In genomic region chr11:27555264-27555663, GRCh38 we compare ENCODE assay signal across 27 cellular contexts.
"Had no signal": no experiment of that assay in that cellular context is flagged by ENCODE, and none has a peak within 500 bp of the region (broad histone marks: within the 10 kb centered on the region; RNA-seq: fewer than 3 reads in every experiment).

No MANE protein-coding gene starts in this region.

- H3K36me3 ChIP-seq: stomach, suprapubic skin, thoracic aorta, thyroid gland, tibial artery, transverse colon, upper lobe of left lung, upper lobe of right lung, uterus, vagina had no signal

- H3K27ac ChIP-seq: stomach, suprapubic skin, testis, thoracic aorta, thyroid gland, tibial artery, tibial nerve, transverse colon, upper lobe of left lung, upper lobe of right lung, uterus, vagina had no signal

- H3K9me3 ChIP-seq: stomach, suprapubic skin, testis, thoracic aorta, thyroid gland, tibial artery, tibial nerve, transverse colon, upper lobe of left lung, upper lobe of right lung, uterus, vagina had no signal

- H3K27me3 ChIP-seq: stomach, suprapubic skin, testis, thyroid gland, tibial artery, tibial nerve, transverse colon, upper lobe of left lung, upper lobe of right lung, uterus, vagina had no signal

- H3K4me3 ChIP-seq: stomach, suprapubic skin, testis, thoracic aorta, thyroid gland, tibial artery, tibial nerve, transverse colon, upper lobe of left lung, upper lobe of right lung, uterus, vagina had no signal

- FAIRE-seq: urothelium cell line had no signal

- DNase-seq: stimulated activated CD4-positive, alpha-beta T cell treated with anti-CD3 and anti-CD28 coated beads, Interleukin-2, amount 100 ng/mL, for 48 hours; stimulated activated CD4-positive, alpha-beta T cell treated with anti-CD3 and anti-CD28 coated beads, Interleukin-4, amount 100 ng/mL, for 1 hour; stimulated activated CD4-positive, alpha-beta T cell treated with anti-CD3 and anti-CD28 coated beads, Interleukin-4, amount 100 ng/mL, for 24 hours; stimulated activated CD4-positive, alpha-beta T cell treated with anti-CD3 and anti-CD28 coated beads, Interleukin-4, amount 100 ng/mL, for 4 hours; stimulated activated CD8-positive, alpha-beta memory T cell treated with anti-CD3 and anti-CD28 coated beads, Interleukin-4, amount 100 ng/mL, for 48 hours; stimulated activated naive B cell treated with anti-CD40 and anti-IgM and Interleukin-4, amounts not matched to agents 10 μg/mL and 1 μg/mL and 100 μg/mL, for 72 hours; stimulated activated naive CD4-positive, alpha-beta T cell; stimulated activated naive CD4-positive, alpha-beta T cell treated with Interleukin-2 at 50 U/mL for 16 hours; stimulated activated naive CD8-positive, alpha-beta T cell treated with anti-CD3 and anti-CD28 coated beads, Interleukin-15, amount 100 ng/mL, for 72 hours; stimulated activated naive CD8-positive, alpha-beta T cell treated with anti-CD3 and anti-CD28 coated beads, Interleukin-15, Interleukin-2, amounts not matched to agents 100 U/mL and 50 U/mL, for 24 hours; stomach; substantia nigra; testis; thyroid gland; tibial artery; transverse colon; trophoblast cell; upper lobe of left lung; upper lobe of right lung; uterus had no signal

- ATAC-seq: stimulated activated effector memory CD8-positive, alpha-beta T cell treated with anti-CD3 and anti-CD28 coated beads, Interleukin-12 subunit alpha, Interleukin-12 subunit beta, amount 100 ng/mL, for 72 hours; stimulated activated memory B cell treated with anti-CD40 and anti-IgM and Interleukin-4, amounts not matched to agents 10 μg/mL and 1 μg/mL and 100 μg/mL, for 72 hours; stimulated activated naive B cell treated with anti-CD40 and anti-IgM and Interleukin-4, amounts not matched to agents 10 μg/mL and 1 μg/mL and 100 μg/mL, for 72 hours; stimulated activated naive CD8-positive, alpha-beta T cell treated with anti-CD3 and anti-CD28 coated beads, Interleukin-15, amount 100 ng/mL, for 72 hours; stimulated activated naive CD8-positive, alpha-beta T cell treated with anti-CD3 and anti-CD28 coated beads, Interleukin-15, Interleukin-2, amounts not matched to agents 100 U/mL and 50 U/mL, for 24 hours; upper lobe of right lung had no signal

- H3K4me1 ChIP-seq: stomach, testis, thyroid gland, tibial artery, tibial nerve, transverse colon, upper lobe of left lung, upper lobe of right lung, uterus, vagina had no signal
